25 cellular contexts compared by ENCODE assay signal in genomic region chr4:72107456-72107855, GRCh38.
"Had no signal": no experiment of that assay in that cellular context is flagged by ENCODE, and none has a peak within 500 bp of the region (broad histone marks: within the 10 kb centered on the region; RNA-seq: fewer than 3 reads in every experiment).

No MANE protein-coding gene starts in this region.

- DNase-seq: dermis blood vessel endothelial cell; effector memory CD8-positive, alpha-beta T cell; foreskin fibroblast; heart left ventricle; kidney; mesendoderm; midbrain; naive thymus-derived CD8-positive, alpha-beta T cell; nephron progenitor cell; nucleus accumbens; right cardiac atrium; sigmoid colon; stimulated activated CD4-positive, alpha-beta T cell treated with anti-CD3 and anti-CD28 coated beads, Interleukin-2, amount 100 ng/mL, for 24 hours; stimulated activated CD4-positive, alpha-beta T cell treated with anti-CD3 and anti-CD28 coated beads, Interleukin-4, amount 100 ng/mL, for 24 hours; stimulated activated naive CD4-positive, alpha-beta T cell treated with Interleukin-2 at 50 U/mL for 16 hours; substantia nigra; testis; tibial artery had no signal

- H3K27ac ChIP-seq: coronary artery, gastroesophageal sphincter, heart left ventricle, hepatocyte, prostate gland, sigmoid colon, testis, tibial artery had no signal

- ATAC-seq: effector memory CD8-positive, alpha-beta T cell; esophagus mucosa; gastroesophageal sphincter; heart left ventricle; left lobe of liver; naive thymus-derived CD8-positive, alpha-beta T cell; right cardiac atrium; stimulated activated effector memory CD8-positive, alpha-beta T cell treated with anti-CD3 and anti-CD28 coated beads, Interleukin-12 subunit alpha, Interleukin-12 subunit beta, amount 100 ng/mL, for 72 hours had no signal
